6 cellular contexts compared by ENCODE assay signal in the genomic region with DNA sequence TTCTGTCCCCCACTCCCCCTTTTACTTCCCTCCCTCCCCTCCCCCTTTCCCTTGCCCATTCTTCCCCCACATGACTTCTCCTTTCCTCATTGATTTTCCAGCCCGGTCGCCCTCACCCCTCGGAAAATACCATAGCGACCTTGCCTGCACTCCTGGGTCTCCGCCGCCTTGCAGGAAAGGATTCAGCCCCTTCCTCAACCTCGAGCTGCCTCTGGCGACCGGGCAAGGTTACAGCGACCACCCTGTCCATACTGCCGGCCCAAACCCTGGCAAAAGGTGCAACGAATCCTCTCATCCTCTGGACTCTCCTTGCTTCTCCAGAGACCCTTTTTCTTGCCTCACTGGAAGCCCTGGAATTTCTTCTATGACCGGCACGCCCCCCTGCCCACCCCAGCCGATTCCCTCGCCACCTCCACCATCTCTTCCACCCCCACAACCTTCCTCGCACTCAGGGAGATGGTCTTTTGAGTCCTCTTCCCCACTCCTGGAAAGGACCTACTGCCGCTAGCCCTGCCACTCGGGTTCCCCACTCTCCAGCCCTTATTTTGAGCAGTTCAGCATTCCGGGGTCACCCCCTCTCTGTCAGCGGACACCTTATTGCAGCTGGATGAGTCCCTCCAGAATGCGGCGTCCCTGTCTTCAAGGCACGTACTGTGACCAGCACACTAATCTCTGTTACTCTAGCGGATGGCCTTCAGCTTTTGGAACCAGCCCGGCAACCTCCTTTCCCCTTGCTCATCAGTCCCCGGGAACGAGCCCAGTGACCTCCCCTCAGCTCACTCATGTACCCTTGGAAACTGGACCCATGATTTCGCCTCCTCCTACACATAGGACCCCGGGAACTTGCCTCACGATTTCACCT. TPM values are rescaled to one million over a fixed set of nuclear protein-coding genes. Genes with fewer than 3 reads are reported as not detected.
A peak's percentile ranks its signal among the peaks of the same experiment; 100 is the strongest.
DNase-seq lines count a peak whose midpoint lies in the region; TF ChIP-seq lines count a peak whose summit lies in the region.

No MANE protein-coding gene starts in this region.

- no peaks in the 10 kb centered on the region for H3K9me3 ChIP-seq in OCI-LY3 (ENCODE audit: insufficient read depth, low read length)
- H3K9me3 ChIP-seq in skeletal muscle tissue (ENCODE audit: control insufficient read depth in 3 of 3, low read length in 3 of 3): no peaks in the 10 kb centered on the region

- peaks cover 39% of the 10 kb centered on the region for H3K79me2 ChIP-seq in OCI-LY3 (ENCODE audit: low read length)

- no peaks in the 10 kb centered on the region for H4K20me1 ChIP-seq in OCI-LY3 (ENCODE audit: insufficient read depth, low read length)

- H3K4me1 ChIP-seq in OCI-LY3 (ENCODE audit: low read length) (peaks cover 21% of the 10 kb centered on the region), skeletal muscle tissue (ENCODE audit: control insufficient read depth in 3 of 3, insufficient read depth in 3 of 3, low read length in 3 of 3) (peaks cover 17 to 31% (median 22%) of the 10 kb centered on the region in 3 donors)

- H3K36me3 ChIP-seq in OCI-LY3 (replicated peaks; ENCODE audit: low read depth, low read length): peaks cover 11% of the 10 kb centered on the region
- H3K36me3 ChIP-seq in skeletal muscle tissue (ENCODE audit: control insufficient read depth in 3 of 3, insufficient read depth in 3 of 3, low read length in 3 of 3): peaks cover 16 to 29% (median 20%) of the 10 kb centered on the region in 3 donors

- H3K4me3 ChIP-seq in OCI-LY3 (ENCODE audit: low read length) (peak overlapping the region; percentile 100), epithelial cell of proximal tubule (ENCODE audit: low read depth, low read length) (peak overlapping the region; percentile 79), skeletal muscle tissue (ENCODE audit: low read length in 3 of 3) (peak overlapping the region; percentile 81 to 100 (median 97))

- DNase-seq in epithelial cell of proximal tubule (ENCODE audit: low read depth) (no peak), NCI-H1417 (lab: John Stamatoyannopoulos, UW) (no peak), inferior parietal cortex (ENCODE audit: extremely low spot score) (no peak)
- DNase-seq in stimulated activated CD4-positive, alpha-beta T cell treated with anti-CD3 and anti-CD28 coated beads, Interleukin-4, amount 100 ng/mL, for 4 hours: no peak

- H3K4me2 ChIP-seq in OCI-LY3 (ENCODE audit: low read length): peak overlapping the region; percentile 100

- H3K27ac ChIP-seq in OCI-LY3 (ENCODE audit: low read length): peak overlapping the region; percentile 93
- peak overlapping the region; percentile 96 for H3K27ac ChIP-seq in skeletal muscle tissue (ENCODE audit: low read depth, low read length)

- no peak overlapping the region for H2AFZ ChIP-seq in OCI-LY3 (ENCODE audit: low read depth, low read length)

- no peak for TF ChIP-seq CTCF in OCI-LY3 (IDR thresholded peaks at IDR 0.05; ENCODE audit: low read depth, low read length)
- TF ChIP-seq CTCF in epithelial cell of proximal tubule (conservative IDR thresholded peaks at IDR 0.05; ENCODE audit: low read depth, low read length): no peak

- H3K9ac ChIP-seq in OCI-LY3 (ENCODE audit: low read length): peak overlapping the region; percentile 100
- peak overlapping the region; percentile 93 to 99 (median 99) for H3K9ac ChIP-seq in skeletal muscle tissue (ENCODE audit: low read depth in 1 of 3, low read length in 3 of 3)

- H3K27me3 ChIP-seq in OCI-LY3 (ENCODE audit: low read depth, low read length): no peaks in the 10 kb centered on the region
- H3K27me3 ChIP-seq in skeletal muscle tissue (ENCODE audit: control insufficient read depth in 3 of 3, insufficient read depth in 3 of 3, low read length in 3 of 3): no peaks in the 10 kb centered on the region

RNA-seq across cellular contexts. Expression of a gene that starts 0.8 kb away (rescaled TPM):
- 16.2 and 17.2 TPM in 2 replicates for total RNA-seq in epithelial cell of proximal tubule
- 11.5 TPM for total RNA-seq in skeletal muscle tissue

RNA-seq across cellular contexts. Expression of a gene that starts 38.0 kb away (rescaled TPM):
- total RNA-seq in epithelial cell of proximal tubule (545 and 884 TPM in 2 replicates), skeletal muscle tissue (480 TPM)

RNA-seq across cellular contexts. Expression of a gene that starts 38.0 kb away (rescaled TPM):
- total RNA-seq in epithelial cell of proximal tubule: 104 and 105 TPM in 2 replicates
- total RNA-seq in skeletal muscle tissue: 55.8 TPM

RNA-seq across cellular contexts. Expression of a gene that starts 52.7 kb away (rescaled TPM):
- 4.3 and 12.8 TPM in 2 replicates for total RNA-seq in epithelial cell of proximal tubule
- 13.6 TPM for total RNA-seq in skeletal muscle tissue
